ENCODE assay signal across 28 cellular contexts in the genomic region with DNA sequence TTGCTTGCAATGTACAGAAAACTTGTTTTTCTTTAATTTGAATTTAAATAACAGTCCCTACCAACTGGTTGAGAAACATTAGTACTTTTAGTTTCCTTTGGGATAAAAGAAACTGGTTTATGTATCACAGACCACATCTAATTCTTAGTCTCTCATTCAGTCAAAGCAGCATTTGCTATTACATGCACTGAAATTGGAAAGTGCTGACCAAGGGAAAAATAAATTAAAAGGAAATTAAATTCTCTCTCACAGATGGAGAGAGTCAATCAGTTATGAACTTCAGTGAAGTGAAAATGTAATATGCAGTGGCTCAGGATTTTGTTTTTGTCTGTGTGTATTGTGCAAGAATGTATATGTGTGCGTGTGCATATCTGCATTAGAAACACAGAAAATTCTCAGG.
"Had no signal": no experiment of that assay in that cellular context is flagged by ENCODE, and none has a peak within 500 bp of the region (broad histone marks: within the 10 kb centered on the region; RNA-seq: fewer than 3 reads in every experiment).

No MANE protein-coding gene starts in this region.

- FAIRE-seq: endometrium, endothelial cell of umbilical vein, frontal cortex had no signal

- H3K4me1 ChIP-seq: colonic mucosa, esophagus muscularis mucosa, esophagus squamous epithelium, gastrocnemius medialis, gastroesophageal sphincter, heart left ventricle, heart right ventricle had no signal

- H3K36me3 ChIP-seq: colonic mucosa, esophagus muscularis mucosa, esophagus squamous epithelium, gastrocnemius medialis, gastroesophageal sphincter, heart left ventricle, heart right ventricle had no signal

- H3K79me2 ChIP-seq: hepatocyte had no signal

- ATAC-seq: effector memory CD8-positive, alpha-beta T cell; esophagus mucosa; foreskin keratinocyte; gastrocnemius medialis; gastroesophageal sphincter; heart left ventricle; heart right ventricle had no signal

- H3K4me2 ChIP-seq: hepatocyte had no signal

- H3K4me3 ChIP-seq: colonic mucosa, coronary artery, dorsolateral prefrontal cortex, esophagus muscularis mucosa, esophagus squamous epithelium, gastrocnemius medialis, gastroesophageal sphincter, heart left ventricle, heart right ventricle, hepatocyte had no signal

- H3K27me3 ChIP-seq: colonic mucosa, dorsolateral prefrontal cortex, esophagus muscularis mucosa, esophagus squamous epithelium, foreskin keratinocyte, gastrocnemius medialis, gastroesophageal sphincter, heart left ventricle, heart right ventricle, hepatocyte had no signal

- H2AFZ ChIP-seq: hepatocyte had no signal

- H3K9me3 ChIP-seq: colonic mucosa, esophagus muscularis mucosa, esophagus squamous epithelium, gastrocnemius medialis, gastroesophageal sphincter, heart left ventricle, heart right ventricle had no signal

- H3K27ac ChIP-seq: colonic mucosa, coronary artery, dorsolateral prefrontal cortex, epithelial cell of prostate, esophagus muscularis mucosa, esophagus squamous epithelium, foreskin keratinocyte, gastrocnemius medialis, gastroesophageal sphincter, heart left ventricle, heart right ventricle, hepatocyte had no signal

- DNase-seq: colonic mucosa; cortex of kidney; dermis blood vessel endothelial cell; dorsolateral prefrontal cortex; effector CD4-positive, alpha-beta T cell; effector CD8-positive, alpha-beta T cell; effector memory CD4-positive, alpha-beta T cell; effector memory CD8-positive, alpha-beta T cell; endodermal cell; erythroblast; esophagus squamous epithelium; foreskin fibroblast; foreskin keratinocyte; foreskin melanocyte; gastrocnemius medialis; glutamatergic neuron; head of caudate nucleus; heart left ventricle; heart right ventricle had no signal
